6 cellular contexts compared by ENCODE assay signal in genomic region chr7:109062798-109063197, GRCh38.
"Had no signal": no experiment of that assay in that cellular context is flagged by ENCODE, and none has a peak within 500 bp of the region (broad histone marks: within the 10 kb centered on the region; RNA-seq: fewer than 3 reads in every experiment).

No MANE protein-coding gene starts in this region.

- H3K9ac ChIP-seq: GM23248 had no signal

- H3K27ac ChIP-seq: GM23248 had no signal

- ATAC-seq: K562 had no signal

- H3K27ac Mint-ChIP-seq: H9 had no signal

- H3K4me3 ChIP-seq: GM23248, K562 had no signal

- H3K9me3 Mint-ChIP-seq: H9 had no signal

- H3K4me3 Mint-ChIP-seq: H9 had no signal

- H2AFZ ChIP-seq: GM23248 had no signal

- DNase-seq: GM23248, H9, HCEC 1CT, IMR-90, KG1 had no signal
